Comparison of ENCODE assay signal across 1 cellular context in the genomic region with DNA sequence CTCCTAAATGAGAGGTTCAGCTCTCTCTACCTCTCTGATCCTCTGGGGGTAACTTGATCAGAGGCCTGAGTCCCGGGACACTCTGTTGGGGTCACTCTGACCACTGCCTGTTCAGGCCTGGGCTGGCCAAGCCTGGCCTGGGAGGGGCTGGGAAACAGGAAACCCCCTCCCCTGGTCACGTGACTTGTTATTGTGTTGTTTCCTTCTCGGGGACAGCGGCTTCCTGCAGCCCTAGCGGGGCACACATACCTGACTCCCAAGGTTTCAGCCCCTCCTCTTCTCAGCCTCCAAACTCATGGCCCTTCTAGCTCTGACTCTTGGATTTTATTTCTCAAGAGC.
TF ChIP-seq lines count a peak whose summit lies in the region.

A gene with protein sequence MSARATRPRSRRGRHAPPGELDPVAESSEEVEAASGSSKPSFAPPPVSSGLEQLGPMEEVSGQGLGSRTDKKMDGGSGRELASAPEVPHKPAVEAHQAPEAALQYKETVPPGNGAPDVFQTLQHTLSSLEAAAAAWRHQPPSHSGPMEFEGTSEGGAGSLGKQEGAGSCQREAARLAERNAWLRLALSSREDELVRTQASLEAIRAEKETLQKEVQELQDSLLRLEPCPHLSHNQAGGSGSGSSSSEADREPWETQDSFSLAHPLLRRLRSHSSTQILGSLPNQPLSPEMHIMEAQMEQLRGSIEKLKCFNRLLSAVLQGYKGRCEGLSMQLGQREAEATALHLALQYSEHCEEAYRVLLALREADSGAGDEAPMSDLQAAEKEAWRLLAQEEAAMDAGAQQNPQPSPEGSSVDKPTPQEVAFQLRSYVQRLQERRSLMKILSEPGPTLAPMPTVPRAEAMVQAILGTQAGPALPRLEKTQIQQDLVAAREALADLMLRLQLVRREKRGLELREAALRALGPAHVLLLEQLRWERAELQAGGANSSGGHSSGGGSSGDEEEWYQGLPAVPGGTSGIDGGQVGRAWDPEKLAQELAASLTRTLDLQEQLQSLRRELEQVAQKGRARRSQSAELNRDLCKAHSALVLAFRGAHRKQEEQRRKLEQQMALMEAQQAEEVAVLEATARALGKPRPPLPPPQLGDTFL (minus strand): TSS at position 105 of the 339 bp plus-strand sequence. CDS start 446 bp downstream, outside the sequence.

TF ChIP-seq in SK-N-SH, 30 proteins besides CTCF, POLR2A, EP300 and RAD21 (continued from another document):
- TF ChIP-seq, protein P1, sequence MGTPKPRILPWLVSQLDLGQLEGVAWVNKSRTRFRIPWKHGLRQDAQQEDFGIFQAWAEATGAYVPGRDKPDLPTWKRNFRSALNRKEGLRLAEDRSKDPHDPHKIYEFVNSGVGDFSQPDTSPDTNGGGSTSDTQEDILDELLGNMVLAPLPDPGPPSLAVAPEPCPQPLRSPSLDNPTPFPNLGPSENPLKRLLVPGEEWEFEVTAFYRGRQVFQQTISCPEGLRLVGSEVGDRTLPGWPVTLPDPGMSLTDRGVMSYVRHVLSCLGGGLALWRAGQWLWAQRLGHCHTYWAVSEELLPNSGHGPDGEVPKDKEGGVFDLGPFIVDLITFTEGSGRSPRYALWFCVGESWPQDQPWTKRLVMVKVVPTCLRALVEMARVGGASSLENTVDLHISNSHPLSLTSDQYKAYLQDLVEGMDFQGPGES (IDR thresholded peaks at IDR 0.05; ENCODE audit: low read depth, low read length) = no peak
- TF ChIP-seq MXI1 (IDR thresholded peaks at IDR 0.05; ENCODE audit: low read depth, low read length) (no peak), SIN3A (IDR thresholded peaks at IDR 0.05; ENCODE audit: borderline replicate concordance, low read depth, low read length) (no peak), TAF1 (IDR thresholded peaks at IDR 0.05; ENCODE audit: borderline replicate concordance, low read depth, low read length) (no peak), CHD2 (IDR thresholded peaks at IDR 0.05; ENCODE audit: low read length, partially characterized antibody) (no peak), ELF1 (IDR thresholded peaks at IDR 0.05) (no peak), RXRA (IDR thresholded peaks at IDR 0.05; ENCODE audit: borderline replicate concordance, low read depth) (no peak), RCOR1 (IDR thresholded peaks at IDR 0.05; ENCODE audit: low read length) (no peak), POLR2AphosphoS5 (IDR thresholded peaks at IDR 0.05; ENCODE audit: low read depth, low read length) (no peak), YY1 (IDR thresholded peaks at IDR 0.05; ENCODE audit: low read depth) (no peak)
- TF ChIP-seq, protein P2, sequence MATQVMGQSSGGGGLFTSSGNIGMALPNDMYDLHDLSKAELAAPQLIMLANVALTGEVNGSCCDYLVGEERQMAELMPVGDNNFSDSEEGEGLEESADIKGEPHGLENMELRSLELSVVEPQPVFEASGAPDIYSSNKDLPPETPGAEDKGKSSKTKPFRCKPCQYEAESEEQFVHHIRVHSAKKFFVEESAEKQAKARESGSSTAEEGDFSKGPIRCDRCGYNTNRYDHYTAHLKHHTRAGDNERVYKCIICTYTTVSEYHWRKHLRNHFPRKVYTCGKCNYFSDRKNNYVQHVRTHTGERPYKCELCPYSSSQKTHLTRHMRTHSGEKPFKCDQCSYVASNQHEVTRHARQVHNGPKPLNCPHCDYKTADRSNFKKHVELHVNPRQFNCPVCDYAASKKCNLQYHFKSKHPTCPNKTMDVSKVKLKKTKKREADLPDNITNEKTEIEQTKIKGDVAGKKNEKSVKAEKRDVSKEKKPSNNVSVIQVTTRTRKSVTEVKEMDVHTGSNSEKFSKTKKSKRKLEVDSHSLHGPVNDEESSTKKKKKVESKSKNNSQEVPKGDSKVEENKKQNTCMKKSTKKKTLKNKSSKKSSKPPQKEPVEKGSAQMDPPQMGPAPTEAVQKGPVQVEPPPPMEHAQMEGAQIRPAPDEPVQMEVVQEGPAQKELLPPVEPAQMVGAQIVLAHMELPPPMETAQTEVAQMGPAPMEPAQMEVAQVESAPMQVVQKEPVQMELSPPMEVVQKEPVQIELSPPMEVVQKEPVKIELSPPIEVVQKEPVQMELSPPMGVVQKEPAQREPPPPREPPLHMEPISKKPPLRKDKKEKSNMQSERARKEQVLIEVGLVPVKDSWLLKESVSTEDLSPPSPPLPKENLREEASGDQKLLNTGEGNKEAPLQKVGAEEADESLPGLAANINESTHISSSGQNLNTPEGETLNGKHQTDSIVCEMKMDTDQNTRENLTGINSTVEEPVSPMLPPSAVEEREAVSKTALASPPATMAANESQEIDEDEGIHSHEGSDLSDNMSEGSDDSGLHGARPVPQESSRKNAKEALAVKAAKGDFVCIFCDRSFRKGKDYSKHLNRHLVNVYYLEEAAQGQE (IDR thresholded peaks at IDR 0.05; ENCODE audit: low read depth, low read length) = no peak
